In the genomic region with DNA sequence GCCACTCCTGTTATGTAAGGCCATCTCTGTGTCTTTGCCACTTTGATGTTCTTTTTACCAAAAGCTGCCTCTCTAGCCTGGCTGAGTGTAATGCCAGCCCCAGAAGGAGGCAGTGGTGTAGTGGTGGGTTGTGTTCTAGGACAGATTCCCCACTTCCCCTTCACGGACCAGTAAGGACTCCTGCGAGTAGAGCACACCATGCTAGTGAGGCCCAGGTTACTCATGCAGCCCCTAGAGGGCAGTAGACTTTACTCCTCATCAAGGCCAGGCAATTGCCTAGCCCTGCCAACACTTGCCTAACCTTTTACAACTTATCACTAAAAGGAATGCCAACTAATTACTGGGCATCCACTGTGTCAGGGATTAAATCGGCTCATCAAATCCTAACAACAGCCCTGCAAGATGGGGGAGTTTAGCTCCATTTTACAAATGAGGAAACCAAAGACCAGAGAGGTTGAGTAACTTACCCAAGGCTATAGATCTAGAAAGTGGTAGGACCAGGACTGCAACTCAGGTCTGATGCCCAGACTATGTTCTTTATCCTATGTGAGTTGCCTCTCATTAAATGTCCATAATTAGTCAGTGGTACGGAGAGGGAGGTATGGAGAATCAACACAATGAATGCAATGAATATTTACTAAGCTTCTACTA, we compare ENCODE assay signal across 8 cellular contexts.
A peak's percentile ranks its signal among the peaks of the same experiment; 100 is the strongest.
DNase-seq lines count a peak whose midpoint lies in the region; ATAC-seq and TF ChIP-seq lines count a peak whose summit lies in the region.

No MANE protein-coding gene starts in this region.

- no peak overlapping the region for H3K4me3 Mint-ChIP-seq in WTC11

- no peaks in the 10 kb centered on the region for H4K20me1 ChIP-seq in hepatocyte (ENCODE audit: insufficient read depth, poor library complexity, severe bottlenecking)

- WGBS in hepatocyte (ENCODE audit: low lambda C conversion rate, missing lambda C conversion rate): 61% methylated on average over 4 of the region's 4 CpGs

- peak; percentile 84 for ATAC-seq in GM21786 (IDR thresholded peaks at IDR 0.05; ENCODE audit: unreplicated experiment)
- ATAC-seq in WTC11: peak; percentile 94
- peak; percentile 97 for ATAC-seq in upper lobe of right lung

- H3K9me3 ChIP-seq in hepatocyte (ENCODE audit: low read depth) (no peaks in the 10 kb centered on the region), upper lobe of right lung (no peaks in the 10 kb centered on the region)

- POLR2A ChIA-PET in WTC11 (lab: Charles Lee): no interaction called here

- H3K9me2 ChIP-seq in hepatocyte (replicated peaks; ENCODE audit: insufficient read depth): no peaks in the 10 kb centered on the region

- no peaks in the 10 kb centered on the region for H3K36me3 ChIP-seq in hepatocyte (replicated peaks; ENCODE audit: insufficient read depth, low read depth)
- H3K36me3 ChIP-seq in upper lobe of right lung: no peaks in the 10 kb centered on the region

- no peaks in the 10 kb centered on the region for H3K4me1 ChIP-seq in hepatocyte (ENCODE audit: insufficient read depth)
- H3K4me1 ChIP-seq in upper lobe of right lung: no peaks in the 10 kb centered on the region

- H3K4me3 ChIP-seq in hepatocyte (no peak overlapping the region), upper lobe of right lung (no peak overlapping the region)

- H2AFZ ChIP-seq in hepatocyte: no peak overlapping the region

- H3K36me3 Mint-ChIP-seq in WTC11: no peaks in the 10 kb centered on the region

- peaks cover 19% of the 10 kb centered on the region for H3K4me1 Mint-ChIP-seq in WTC11

- H3K79me2 ChIP-seq in hepatocyte: no peaks in the 10 kb centered on the region

- no peak overlapping the region for H3K27ac Mint-ChIP-seq in WTC11

- DNase-seq in NCI-H1105 treated with DMSO at 0.1 percent for 48 hours (lab: John Stamatoyannopoulos, UW) (peak; percentile 27), NCI-H1105 (lab: John Stamatoyannopoulos, UW) (no peak), Kasumi-1 (lab: John Stamatoyannopoulos, UW) (peak; percentile 84), WTC11 (ENCODE audit: low spot score) (peak; percentile 29), hepatocyte (ENCODE audit: low spot score) (peak; percentile 24), upper lobe of right lung (no peak), NCI-H2107 (lab: John Stamatoyannopoulos, UW) (no peak)

- intact Hi-C loops in upper lobe of right lung (cut with DNase I): no loop called here

- no peak; the same call in 1 of the 2 replicates for TF ChIP-seq CTCF in WTC11 (IDR thresholded peaks at IDR 0.05)
- TF ChIP-seq CTCF in hepatocyte (IDR thresholded peaks at IDR 0.05; ENCODE audit: poor library complexity): peak; percentile 22
- peak; percentile 60 for TF ChIP-seq CTCF in upper lobe of right lung (IDR thresholded peaks at IDR 0.05)

- no peak overlapping the region for H3K4me2 ChIP-seq in hepatocyte

- no peaks in the 10 kb centered on the region for H3K9me3 Mint-ChIP-seq in WTC11

- H3K27me3 ChIP-seq in hepatocyte: no peaks in the 10 kb centered on the region
- no peaks in the 10 kb centered on the region for H3K27me3 ChIP-seq in upper lobe of right lung

- H3K27ac ChIP-seq in hepatocyte (no peak overlapping the region), upper lobe of right lung (no peak overlapping the region)

- CTCF ChIA-PET in WTC11 (lab: Charles Lee): interaction anchor here (0.7 to 1.3 kb wide), 3 partner anchors 10 to 255 kb away, joined by 3 read pairs; no protein-coding TSS in a partner anchor

- H3K27me3 Mint-ChIP-seq in WTC11 (ENCODE audit: low read depth): no peaks in the 10 kb centered on the region

TF ChIP-seq in WTC11, 78 proteins besides CTCF, POLR2A, EP300 and RAD21 (continues in another document):
- TF ChIP-seq OVOL2 (CRISPR knock-in tag; IDR thresholded peaks at IDR 0.05; ENCODE audit: borderline replicate concordance) (no peak), RORB (CRISPR knock-in tag; IDR thresholded peaks at IDR 0.05) (no peak), SMAD3 (CRISPR knock-in tag; IDR thresholded peaks at IDR 0.05; ENCODE audit: borderline replicate concordance) (no peak), ZNF121 (CRISPR knock-in tag; IDR thresholded peaks at IDR 0.05) (no peak)
- TF ChIP-seq, protein P1, sequence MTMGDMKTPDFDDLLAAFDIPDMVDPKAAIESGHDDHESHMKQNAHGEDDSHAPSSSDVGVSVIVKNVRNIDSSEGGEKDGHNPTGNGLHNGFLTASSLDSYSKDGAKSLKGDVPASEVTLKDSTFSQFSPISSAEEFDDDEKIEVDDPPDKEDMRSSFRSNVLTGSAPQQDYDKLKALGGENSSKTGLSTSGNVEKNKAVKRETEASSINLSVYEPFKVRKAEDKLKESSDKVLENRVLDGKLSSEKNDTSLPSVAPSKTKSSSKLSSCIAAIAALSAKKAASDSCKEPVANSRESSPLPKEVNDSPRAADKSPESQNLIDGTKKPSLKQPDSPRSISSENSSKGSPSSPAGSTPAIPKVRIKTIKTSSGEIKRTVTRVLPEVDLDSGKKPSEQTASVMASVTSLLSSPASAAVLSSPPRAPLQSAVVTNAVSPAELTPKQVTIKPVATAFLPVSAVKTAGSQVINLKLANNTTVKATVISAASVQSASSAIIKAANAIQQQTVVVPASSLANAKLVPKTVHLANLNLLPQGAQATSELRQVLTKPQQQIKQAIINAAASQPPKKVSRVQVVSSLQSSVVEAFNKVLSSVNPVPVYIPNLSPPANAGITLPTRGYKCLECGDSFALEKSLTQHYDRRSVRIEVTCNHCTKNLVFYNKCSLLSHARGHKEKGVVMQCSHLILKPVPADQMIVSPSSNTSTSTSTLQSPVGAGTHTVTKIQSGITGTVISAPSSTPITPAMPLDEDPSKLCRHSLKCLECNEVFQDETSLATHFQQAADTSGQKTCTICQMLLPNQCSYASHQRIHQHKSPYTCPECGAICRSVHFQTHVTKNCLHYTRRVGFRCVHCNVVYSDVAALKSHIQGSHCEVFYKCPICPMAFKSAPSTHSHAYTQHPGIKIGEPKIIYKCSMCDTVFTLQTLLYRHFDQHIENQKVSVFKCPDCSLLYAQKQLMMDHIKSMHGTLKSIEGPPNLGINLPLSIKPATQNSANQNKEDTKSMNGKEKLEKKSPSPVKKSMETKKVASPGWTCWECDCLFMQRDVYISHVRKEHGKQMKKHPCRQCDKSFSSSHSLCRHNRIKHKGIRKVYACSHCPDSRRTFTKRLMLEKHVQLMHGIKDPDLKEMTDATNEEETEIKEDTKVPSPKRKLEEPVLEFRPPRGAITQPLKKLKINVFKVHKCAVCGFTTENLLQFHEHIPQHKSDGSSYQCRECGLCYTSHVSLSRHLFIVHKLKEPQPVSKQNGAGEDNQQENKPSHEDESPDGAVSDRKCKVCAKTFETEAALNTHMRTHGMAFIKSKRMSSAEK (CRISPR knock-in tag; IDR thresholded peaks at IDR 0.05; ENCODE audit: borderline replicate concordance): no peak
- TF ChIP-seq, protein P2, sequence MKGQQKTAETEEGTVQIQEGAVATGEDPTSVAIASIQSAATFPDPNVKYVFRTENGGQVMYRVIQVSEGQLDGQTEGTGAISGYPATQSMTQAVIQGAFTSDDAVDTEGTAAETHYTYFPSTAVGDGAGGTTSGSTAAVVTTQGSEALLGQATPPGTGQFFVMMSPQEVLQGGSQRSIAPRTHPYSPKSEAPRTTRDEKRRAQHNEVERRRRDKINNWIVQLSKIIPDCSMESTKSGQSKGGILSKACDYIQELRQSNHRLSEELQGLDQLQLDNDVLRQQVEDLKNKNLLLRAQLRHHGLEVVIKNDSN (CRISPR knock-in tag; IDR thresholded peaks at IDR 0.05): no peak
- TF ChIP-seq, protein P3, sequence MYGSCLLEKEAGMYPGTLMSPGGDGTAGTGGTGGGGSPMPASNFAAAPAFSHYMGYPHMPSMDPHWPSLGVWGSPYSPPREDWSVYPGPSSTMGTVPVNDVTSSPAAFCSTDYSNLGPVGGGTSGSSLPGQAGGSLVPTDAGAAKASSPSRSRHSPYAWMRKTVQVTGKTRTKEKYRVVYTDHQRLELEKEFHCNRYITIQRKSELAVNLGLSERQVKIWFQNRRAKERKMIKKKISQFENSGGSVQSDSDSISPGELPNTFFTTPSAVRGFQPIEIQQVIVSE (CRISPR knock-in tag; IDR thresholded peaks at IDR 0.05; ENCODE audit: borderline replicate concordance): no peak
- TF ChIP-seq, protein P4, sequence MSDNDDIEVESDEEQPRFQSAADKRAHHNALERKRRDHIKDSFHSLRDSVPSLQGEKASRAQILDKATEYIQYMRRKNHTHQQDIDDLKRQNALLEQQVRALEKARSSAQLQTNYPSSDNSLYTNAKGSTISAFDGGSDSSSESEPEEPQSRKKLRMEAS (CRISPR knock-in tag; IDR thresholded peaks at IDR 0.05): no peak
- TF ChIP-seq, protein P5, sequence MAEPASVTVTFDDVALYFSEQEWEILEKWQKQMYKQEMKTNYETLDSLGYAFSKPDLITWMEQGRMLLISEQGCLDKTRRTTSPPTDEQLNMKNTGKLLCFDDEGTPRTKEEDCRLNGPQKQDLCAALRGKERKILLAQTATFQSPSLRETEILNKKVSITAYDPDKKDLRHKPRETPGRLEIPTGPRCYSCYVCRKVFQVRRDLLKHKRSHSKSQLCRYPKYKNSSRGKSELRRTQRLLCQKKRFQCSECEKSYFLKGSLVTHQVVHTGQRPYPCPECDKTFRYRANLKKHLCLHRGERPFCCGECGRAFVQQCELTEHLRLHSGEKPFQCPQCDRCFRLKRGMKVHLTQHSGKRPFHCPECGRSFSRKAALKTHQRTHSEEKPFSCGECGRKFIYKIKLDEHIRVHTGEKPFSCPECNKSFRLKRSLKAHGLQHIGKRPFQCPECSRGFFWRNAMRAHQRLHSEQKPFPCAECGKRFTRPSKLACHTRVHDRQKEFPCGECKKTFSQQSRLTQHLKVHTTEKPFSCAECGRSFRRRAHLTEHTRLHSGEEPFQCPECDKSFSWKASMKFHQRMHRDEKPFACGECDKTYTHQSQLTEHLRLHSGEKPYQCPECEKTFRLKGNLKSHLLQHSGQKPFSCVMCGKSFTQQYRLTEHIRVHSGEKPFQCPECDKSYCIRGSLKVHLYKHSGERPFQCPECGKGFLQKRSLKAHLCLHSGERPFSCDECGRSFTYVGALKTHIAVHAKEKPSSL (CRISPR knock-in tag; conservative IDR thresholded peaks at IDR 0.05): no peak

Comparison
In these comparisons a context has a peak if more than half of its experiments do, and no peak if none do; other contexts are left out.
1. DNase-seq: peak in NCI-H1105 treated with DMSO at 0.1 percent for 48 hours (single experiment), Kasumi-1 (2 of 2), WTC11 (single experiment) and hepatocyte (single experiment); none in NCI-H1105 (single experiment), upper lobe of right lung (single experiment) and NCI-H2107 (single experiment).
2. Peak in every context shown above with its lines, with median percentiles within 50 percentile points of each other: ATAC-seq.